Comparison of ENCODE assay signal across 8 cellular contexts in genomic region chr19:58573658-58574164, GRCh38. TPM values are rescaled to one million over a fixed set of nuclear protein-coding genes. Genes with fewer than 3 reads are reported as not detected.
DNase-seq lines count a peak whose midpoint lies in the region; ATAC-seq and TF ChIP-seq lines count a peak whose summit lies in the region.

No MANE protein-coding gene starts in this region.

- in situ Hi-C loops in Panc1 (cut with HindIII; ENCODE audit: low pct_unique_long_range_greater_than_20kb, low sequenced_read_pairs), result no loop called here

- peaks cover 0 to 9% of the 10 kb centered on the region in 2 donors for H3K27me3 Mint-ChIP-seq in CD8-positive, alpha-beta memory T cell
- no peaks in the 10 kb centered on the region for H3K27me3 Mint-ChIP-seq in osteocyte (ENCODE audit: unreplicated experiment)

- peak overlapping the region; percentile 98 for H3K4me3 ChIP-seq in CD8-positive, alpha-beta memory T cell (ENCODE audit: low read length)
- H3K4me3 ChIP-seq in Panc1 (ENCODE audit: low read depth in 2 of 2, low read length in 2 of 2) (peak overlapping the region; percentile 64 to 89), epithelial cell of esophagus (ENCODE audit: low read length) (peak overlapping the region; percentile 81)

- CTCF ChIA-PET in CD8-positive, alpha-beta memory T cell (lab: Charles Lee), result no interaction called here
- CTCF ChIA-PET in Panc1 (lab: Charles Lee), result no interaction called here

- H3K27ac Mint-ChIP-seq in CD8-positive, alpha-beta memory T cell, result peak overlapping the region; percentile 95 to 100 (median 100)
- H3K27ac Mint-ChIP-seq in osteocyte (ENCODE audit: unreplicated experiment), result peak overlapping the region; percentile 99

- H3K4me1 Mint-ChIP-seq in CD8-positive, alpha-beta memory T cell, result peaks cover 27 to 54% (median 27%) of the 10 kb centered on the region in 3 donors
- peaks cover 28% of the 10 kb centered on the region for H3K4me1 Mint-ChIP-seq in osteocyte (ENCODE audit: unreplicated experiment)

- H3K4me1 ChIP-seq in CD8-positive, alpha-beta memory T cell (ENCODE audit: insufficient read depth, low read length), result peaks cover 29% of the 10 kb centered on the region
- H3K4me1 ChIP-seq in Panc1 (ENCODE audit: control insufficient read depth, insufficient read depth, low read length), result peaks cover 7% of the 10 kb centered on the region

- ATAC-seq in Panc1 (no peak), GM18502 (IDR thresholded peaks at IDR 0.05; ENCODE audit: poor library complexity, unreplicated experiment) (no peak)

- H3K4me3 Mint-ChIP-seq in CD8-positive, alpha-beta memory T cell, result peak overlapping the region; percentile 89 to 99 (median 95)
- H3K4me3 Mint-ChIP-seq in osteocyte (ENCODE audit: unreplicated experiment), result peak overlapping the region; percentile 99

- no peaks in the 10 kb centered on the region for H3K36me3 ChIP-seq in CD8-positive, alpha-beta memory T cell (ENCODE audit: insufficient read depth, low read length)
- H3K36me3 ChIP-seq in Panc1 (ENCODE audit: control insufficient read depth, insufficient read depth, low read length), result no peaks in the 10 kb centered on the region

- TSS peak; percentile 79 for BruUV-seq in Panc1 (replicated peaks; lab: Mats Ljungman, UMichigan)

- H3K9me3 Mint-ChIP-seq in CD8-positive, alpha-beta memory T cell, result no peaks in the 10 kb centered on the region
- no peaks in the 10 kb centered on the region for H3K9me3 Mint-ChIP-seq in osteocyte (ENCODE audit: unreplicated experiment)

- H3K9me3 ChIP-seq in CD8-positive, alpha-beta memory T cell (ENCODE audit: low read length), result no peaks in the 10 kb centered on the region
- no peaks in the 10 kb centered on the region for H3K9me3 ChIP-seq in Panc1 (ENCODE audit: control insufficient read depth, insufficient read depth, low read depth, low read length)

- no peaks in the 10 kb centered on the region for H3K27me3 ChIP-seq in CD8-positive, alpha-beta memory T cell (ENCODE audit: insufficient read depth, low read length, poor library complexity, severe bottlenecking)
- H3K27me3 ChIP-seq in Panc1 (ENCODE audit: control insufficient read depth, insufficient read depth, low read length), result no peaks in the 10 kb centered on the region

- TF ChIP-seq CTCF in Panc1 (IDR thresholded peaks at IDR 0.05) (no peak), epithelial cell of esophagus (IDR thresholded peaks at IDR 0.05; ENCODE audit: insufficient read depth, low read depth, low read length, missing control alignments) (no peak), osteocyte (IDR thresholded peaks at IDR 0.05) (no peak), GM10266 (IDR thresholded peaks at IDR 0.05; ENCODE audit: control insufficient read depth, insufficient read depth, low read depth, missing control alignments) (no peak)

- peaks cover 0 to 21% (median 0%) of the 10 kb centered on the region in 3 donors for H3K36me3 Mint-ChIP-seq in CD8-positive, alpha-beta memory T cell
- no peaks in the 10 kb centered on the region for H3K36me3 Mint-ChIP-seq in osteocyte (ENCODE audit: unreplicated experiment)

- intact Hi-C loops in Panc1 (cut with micrococcal nuclease; ENCODE audit: unreplicated experiment), result no loop called here

- POLR2A ChIA-PET in CD8-positive, alpha-beta memory T cell (lab: Charles Lee), result interaction anchor here (0.6 kb wide), 1 partner anchor 90 kb away, joined by 10 read pairs; no protein-coding TSS in a partner anchor
- POLR2A ChIA-PET in Panc1 (lab: Charles Lee), result interaction anchor here (0.6 to 0.7 kb wide), 2 partner anchors 17 to 36 kb away, joined by 7 read pairs; no protein-coding TSS in a partner anchor

- peak overlapping the region; percentile 100 for H3K27ac ChIP-seq in CD8-positive, alpha-beta memory T cell (ENCODE audit: low read depth, low read length)
- peak overlapping the region; percentile 90 for H3K27ac ChIP-seq in Panc1 (ENCODE audit: low read length)

- no peak for DNase-seq in CD8-positive, alpha-beta memory T cell
- DNase-seq in Panc1 (ENCODE audit: low read depth, low spot score) (no peak), epithelial cell of esophagus (ENCODE audit: low read depth) (no peak), osteocyte (ENCODE audit: extremely low spot score, unreplicated experiment) (no peak), activated gamma-delta T cell treated with Interleukin-2 at 50 U/mL for 16 hours (no peak), RKO (ENCODE audit: low spot score) (no peak), GM10266 (ENCODE audit: extremely low spot score) (no peak)

RNA-seq across cellular contexts. Expression of gene MZF1, which starts 0.6 kb away (rescaled TPM):
- total RNA-seq in CD8-positive, alpha-beta memory T cell, result 10 to 100 TPM; 14.0 to 14.8 TPM
- 10.3 TPM for polyA plus RNA-seq in CD8-positive, alpha-beta memory T cell
- total RNA-seq in Panc1 (2021; ENCODE audit: unreplicated experiment), result 25.9 TPM
- 26.0 TPM for polyA plus RNA-seq in Panc1 (2012; ENCODE audit: insufficient read length)
- 25.3 and 30.9 TPM in 2 replicates for total RNA-seq in osteocyte

RNA-seq across cellular contexts. Expression of gene UBE2M, which starts 15.3 kb away (rescaled TPM):
- total RNA-seq in CD8-positive, alpha-beta memory T cell, result 100 to 1,000 TPM; 182 to 191 TPM
- polyA plus RNA-seq in CD8-positive, alpha-beta memory T cell, result 22.5 TPM
- total RNA-seq in Panc1 (2021; ENCODE audit: unreplicated experiment) (189 TPM), osteocyte (76.2 and 78.3 TPM in 2 replicates)
- polyA plus RNA-seq in Panc1 (2012; ENCODE audit: insufficient read length), result 306 TPM

RNA-seq across cellular contexts. Expression of gene CHMP2A, which starts 18.8 kb away (rescaled TPM):
- 10 to 100 TPM; 88.8 to 89.7 TPM for total RNA-seq in CD8-positive, alpha-beta memory T cell
- polyA plus RNA-seq in CD8-positive, alpha-beta memory T cell, result 198 TPM
- total RNA-seq in Panc1 (2021; ENCODE audit: unreplicated experiment), result 191 TPM
- polyA plus RNA-seq in Panc1 (2012; ENCODE audit: insufficient read length), result 381 TPM
- 130 and 132 TPM in 2 replicates for total RNA-seq in osteocyte

RNA-seq across cellular contexts. Expression of gene TRIM28, which starts 29.8 kb away (rescaled TPM):
- 100 to 1,000 TPM; 705 to 715 TPM for total RNA-seq in CD8-positive, alpha-beta memory T cell
- polyA plus RNA-seq in CD8-positive, alpha-beta memory T cell, result 57.5 TPM
- 767 TPM for total RNA-seq in Panc1 (2021; ENCODE audit: unreplicated experiment)
- polyA plus RNA-seq in Panc1 (2012; ENCODE audit: insufficient read length), result 1,302 TPM
- 333 and 354 TPM in 2 replicates for total RNA-seq in osteocyte

RNA-seq across cellular contexts. Expression of gene ZBTB45, which starts 54.1 kb away (rescaled TPM):
- 10 to 100 TPM; 15.0 to 16.1 TPM for total RNA-seq in CD8-positive, alpha-beta memory T cell
- polyA plus RNA-seq in CD8-positive, alpha-beta memory T cell, result 4.8 TPM
- 24.7 TPM for total RNA-seq in Panc1 (2021; ENCODE audit: unreplicated experiment)
- polyA plus RNA-seq in Panc1 (2012; ENCODE audit: insufficient read length), result 33.6 TPM
- total RNA-seq in osteocyte, result 16.7 and 17.2 TPM in 2 replicates
